ENCODE assay signal across 9 cellular contexts in the genomic region with DNA sequence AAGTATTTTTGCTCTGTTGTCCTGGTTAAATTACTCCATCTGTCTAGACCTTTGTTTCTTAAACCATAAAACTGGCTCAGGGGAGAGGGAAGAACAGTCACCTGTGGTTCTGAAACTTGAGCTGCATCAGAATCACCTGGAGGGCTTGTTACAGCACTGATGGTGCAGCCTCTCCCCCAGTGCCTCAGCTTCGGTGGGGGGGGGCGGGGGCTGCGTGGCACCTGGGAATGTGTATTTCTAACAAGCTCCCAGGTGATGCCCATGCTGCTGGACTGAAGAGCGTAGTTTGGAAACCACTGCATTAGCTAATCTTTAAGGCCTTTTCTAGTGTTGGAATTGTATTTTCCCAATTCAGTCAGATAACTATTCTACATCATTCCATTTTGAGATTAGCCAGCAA.
DNase-seq lines count a peak whose midpoint lies in the region; ATAC-seq lines count a peak whose summit lies in the region.
"Had no signal": no experiment of that assay in that cellular context is flagged by ENCODE, and none has a peak within 500 bp of the region (broad histone marks: within the 10 kb centered on the region; RNA-seq: fewer than 3 reads in every experiment).

No MANE protein-coding gene starts in this region.

- DNase-seq in NCI-H1436 (lab: John Stamatoyannopoulos, UW) = peak; percentile 86
- DNase-seq in NCI-H1436 treated with DMSO at 0.1 percent for 48 hours (lab: John Stamatoyannopoulos, UW) = no peak
- DNase-seq in COR-L47 (lab: John Stamatoyannopoulos, UW) = peak; percentile 71
- DNase-seq in NCI-H2081 (lab: John Stamatoyannopoulos, UW) = peak; percentile 53 to 75
- DNase-seq in NCI-H774 (lab: John Stamatoyannopoulos, UW) = peak; percentile 61
- DNase-seq in NCI-H226 = no peak
- no peak for DNase-seq in MV-4-11 (lab: John Stamatoyannopoulos, UW)
- DNase-seq: CD4-positive, alpha-beta T cell had no signal

- ATAC-seq in HG02973 (IDR thresholded peaks at IDR 0.05; ENCODE audit: unreplicated experiment) = no peak

Comparison
In these comparisons a context has a peak if more than half of its experiments do, and no peak if none do; other contexts are left out.
1. DNase-seq: peak in NCI-H1436 (single experiment), COR-L47 (single experiment), NCI-H2081 (2 of 2) and NCI-H774 (single experiment); none in NCI-H1436 treated with DMSO at 0.1 percent for 48 hours (single experiment), NCI-H226 (single experiment) and MV-4-11 (single experiment).